ENCODE assay signal across 13 cellular contexts in the genomic region with DNA sequence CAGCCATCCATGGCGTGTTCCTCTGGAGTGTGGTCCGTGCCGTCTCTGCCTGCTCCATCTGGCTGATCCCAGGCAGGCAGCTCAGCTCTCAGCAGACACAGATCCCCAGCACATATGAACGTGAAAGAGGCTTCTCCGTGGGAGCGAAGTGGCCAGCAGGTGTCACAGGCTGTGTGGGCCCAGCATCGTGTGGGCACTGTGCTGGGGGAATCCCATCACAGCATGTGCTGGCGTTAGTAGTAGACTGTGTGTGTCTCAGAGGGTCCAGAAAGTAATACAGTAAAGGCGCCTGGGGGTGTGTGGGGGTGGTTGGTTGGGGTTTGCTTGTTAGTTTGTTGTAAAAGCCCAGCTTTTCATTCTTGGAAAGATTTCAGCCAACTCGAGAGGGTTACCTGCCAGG.
"Had no signal": no experiment of that assay in that cellular context is flagged by ENCODE, and none has a peak within 500 bp of the region (broad histone marks: within the 10 kb centered on the region; RNA-seq: fewer than 3 reads in every experiment).

No MANE protein-coding gene starts in this region.

- H3K27ac Mint-ChIP-seq: natural killer cell treated with Interleukin-12 subunit alpha and Interleukin-12 subunit beta and Interleukin-15 and Interleukin-18, amount 100 ng/mL, for 72 hours had no signal

- H3K4me1 Mint-ChIP-seq: central memory CD8-positive, alpha-beta T cell had no signal

- DNase-seq: activated naive CD4-positive, alpha-beta T cell treated with anti-CD3 and anti-CD28 coated beads, Interleukin-2, amount 50 U/mL, for 16 hours; heart right ventricle; ovary; stimulated activated CD4-positive, alpha-beta T cell treated with anti-CD3 and anti-CD28 coated beads, Interleukin-12 subunit alpha, Interleukin-12 subunit beta, amount 100 ng/mL, for 4 hours; stimulated activated naive CD4-positive, alpha-beta T cell; T-helper 17 cell had no signal

- H3K27me3 Mint-ChIP-seq: natural killer cell treated with Interleukin-12 subunit alpha and Interleukin-12 subunit beta and Interleukin-15 and Interleukin-18, amount 100 ng/mL, for 72 hours; T-helper 17 cell had no signal

- H3K27ac ChIP-seq: adrenal gland, dorsolateral prefrontal cortex, heart right ventricle, ovary had no signal

- H3K4me3 ChIP-seq: adrenal gland, dorsolateral prefrontal cortex, heart right ventricle, ovary had no signal

- H3K27me3 ChIP-seq: adrenal gland, dorsolateral prefrontal cortex, heart right ventricle, ovary had no signal

- H3K9me3 ChIP-seq: adrenal gland, heart right ventricle, ovary had no signal

- H3K36me3 ChIP-seq: adrenal gland, heart right ventricle, ovary had no signal

- H3K36me3 Mint-ChIP-seq: natural killer cell treated with Interleukin-12 subunit alpha and Interleukin-12 subunit beta and Interleukin-15 and Interleukin-18, amount 100 ng/mL, for 72 hours had no signal

- FAIRE-seq: frontal cortex, islet of Langerhans, TTC549 had no signal

- H3K4me3 Mint-ChIP-seq: central memory CD8-positive, alpha-beta T cell; natural killer cell treated with Interleukin-12 subunit alpha and Interleukin-12 subunit beta and Interleukin-15 and Interleukin-18, amount 100 ng/mL, for 72 hours; T-helper 17 cell had no signal

- H3K9me3 Mint-ChIP-seq: central memory CD8-positive, alpha-beta T cell; natural killer cell treated with Interleukin-12 subunit alpha and Interleukin-12 subunit beta and Interleukin-15 and Interleukin-18, amount 100 ng/mL, for 72 hours had no signal
